ENCODE assay signal across 17 cellular contexts in the genomic region with DNA sequence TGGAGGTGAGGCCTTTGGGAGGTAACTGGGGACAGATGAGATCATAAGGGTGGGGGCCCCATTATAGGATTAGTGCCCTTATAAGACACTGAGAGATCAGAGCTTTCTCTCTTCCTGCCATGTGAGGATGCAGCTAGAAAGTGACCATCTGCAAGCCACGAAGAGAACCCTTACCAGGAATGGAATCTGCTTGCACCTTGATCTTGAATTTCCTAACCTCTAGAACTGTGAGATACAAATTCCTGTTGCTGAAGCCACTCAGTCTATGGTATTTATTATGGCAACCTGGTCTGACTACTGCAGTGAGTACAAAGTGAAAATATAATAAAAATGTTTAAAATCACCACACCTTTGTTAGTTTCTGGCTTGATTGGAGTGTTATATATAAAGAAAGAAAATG.
"Had no signal": no experiment of that assay in that cellular context is flagged by ENCODE, and none has a peak within 500 bp of the region (broad histone marks: within the 10 kb centered on the region; RNA-seq: fewer than 3 reads in every experiment).

No MANE protein-coding gene starts in this region.

- H3K4me1 ChIP-seq: colonic mucosa, esophagus squamous epithelium, suprapubic skin, thyroid gland, upper lobe of left lung, uterus had no signal

- H3K36me3 Mint-ChIP-seq: natural killer cell; stimulated activated effector memory CD8-positive, alpha-beta T cell treated with anti-CD3 and anti-CD28 coated beads, Interleukin-12 subunit alpha, Interleukin-12 subunit beta, amount 100 ng/mL, for 72 hours had no signal

- H3K9me3 ChIP-seq: colonic mucosa, esophagus squamous epithelium, suprapubic skin, thyroid gland, upper lobe of left lung, uterus had no signal

- DNase-seq: colonic mucosa; dermis blood vessel endothelial cell; esophagus squamous epithelium; left colon; natural killer cell; right cardiac atrium; small intestine; stimulated activated CD4-positive, alpha-beta T cell treated with anti-CD3 and anti-CD28 coated beads, Interleukin-4, amount 100 ng/mL, for 1 hour; stimulated activated CD8-positive, alpha-beta memory T cell treated with anti-CD3 and anti-CD28 coated beads, Interleukin-4, amount 100 ng/mL, for 48 hours; stimulated activated naive CD8-positive, alpha-beta T cell treated with anti-CD3 and anti-CD28 coated beads, Interleukin-15, Interleukin-2, amounts not matched to agents 100 U/mL and 50 U/mL, for 24 hours; thyroid gland; upper lobe of left lung; uterus had no signal

- H3K4me3 ChIP-seq: colonic mucosa, esophagus squamous epithelium, suprapubic skin, thyroid gland, upper lobe of left lung, uterus had no signal

- FAIRE-seq: small intestine had no signal

- H3K27ac ChIP-seq: colonic mucosa, esophagus squamous epithelium, suprapubic skin, thyroid gland, upper lobe of left lung, uterus had no signal

- H3K36me3 ChIP-seq: colonic mucosa, esophagus squamous epithelium, suprapubic skin, thyroid gland, upper lobe of left lung, uterus had no signal

- H3K4me3 Mint-ChIP-seq: mesothelial cell of epicardium; natural killer cell; neural crest cell; stimulated activated effector memory CD8-positive, alpha-beta T cell treated with anti-CD3 and anti-CD28 coated beads, Interleukin-12 subunit alpha, Interleukin-12 subunit beta, amount 100 ng/mL, for 72 hours had no signal

- H3K27me3 ChIP-seq: colonic mucosa, esophagus squamous epithelium, suprapubic skin, thyroid gland, upper lobe of left lung, uterus had no signal

- ATAC-seq: left colon; natural killer cell; right cardiac atrium; stimulated activated effector memory CD8-positive, alpha-beta T cell treated with anti-CD3 and anti-CD28 coated beads, Interleukin-12 subunit alpha, Interleukin-12 subunit beta, amount 100 ng/mL, for 72 hours; stimulated activated naive CD8-positive, alpha-beta T cell treated with anti-CD3 and anti-CD28 coated beads, Interleukin-15, Interleukin-2, amounts not matched to agents 100 U/mL and 50 U/mL, for 24 hours had no signal

- H3K4me1 Mint-ChIP-seq: natural killer cell; stimulated activated effector memory CD8-positive, alpha-beta T cell treated with anti-CD3 and anti-CD28 coated beads, Interleukin-12 subunit alpha, Interleukin-12 subunit beta, amount 100 ng/mL, for 72 hours had no signal

- H3K27ac Mint-ChIP-seq: mesothelial cell of epicardium; natural killer cell; stimulated activated effector memory CD8-positive, alpha-beta T cell treated with anti-CD3 and anti-CD28 coated beads, Interleukin-12 subunit alpha, Interleukin-12 subunit beta, amount 100 ng/mL, for 72 hours had no signal
